ENCODE assay signal across 17 cellular contexts in genomic region chr12:62787023-62787422, GRCh38.
A peak's percentile ranks its signal among the peaks of the same experiment; 100 is the strongest.
DNase-seq lines count a peak whose midpoint lies in the region; ATAC-seq and TF ChIP-seq lines count a peak whose summit lies in the region.
"Had no signal": no experiment of that assay in that cellular context is flagged by ENCODE, and none has a peak within 500 bp of the region (broad histone marks: within the 10 kb centered on the region; RNA-seq: fewer than 3 reads in every experiment).

No MANE protein-coding gene starts in this region.

- TF ChIP-seq EP300 in Ishikawa (IDR thresholded peaks at IDR 0.05; ENCODE audit: borderline replicate concordance) = no peak

- H3K36me3 Mint-ChIP-seq in osteocyte (ENCODE audit: unreplicated experiment) = peaks cover 32% of the 10 kb centered on the region
- H3K36me3 Mint-ChIP-seq in activated CD4-positive, alpha-beta T cell treated with anti-CD3 and anti-CD28 coated beads, Interleukin-2, amount 10 ng/mL, durations not matched to agents 7 days and 5 days (ENCODE audit: low read depth) = no peaks in the 10 kb centered on the region
- H3K36me3 Mint-ChIP-seq: activated naive CD4-positive, alpha-beta T cell treated with anti-CD3 and anti-CD28 coated beads, Interleukin-2, amount 50 U/mL, for 24 hours; memory B cell had no signal

- DNase-seq in ELF-1 (ENCODE audit: low read depth, low spot score) (peak; percentile 58), dermis blood vessel endothelial cell (peak; percentile 17), osteocyte (ENCODE audit: extremely low spot score, unreplicated experiment) (no peak), sciatic nerve (ENCODE audit: low spot score) (no peak), mesenteric fat pad (ENCODE audit: low spot score) (no peak)
- DNase-seq in activated CD4-positive, alpha-beta T cell treated with anti-CD3 and anti-CD28 coated beads, Interleukin-2, amount 10 ng/mL, durations not matched to agents 7 days and 5 days = no peak
- DNase-seq: activated CD4-positive, alpha-beta T cell treated with anti-CD3 and anti-CD28 coated beads, Interleukin-2, amount 50 U/mL, for 4 hours; activated T-cell treated with anti-CD3 and anti-CD28 coated beads, Interleukin-2, amount 50 U/mL, for 24 hours; brain microvascular endothelial cell; dorsolateral prefrontal cortex; NCI-H1092 treated with DMSO at 0.1 percent for 48 hours; NCI-H2171; Peyer's patch had no signal

- peaks cover 27% of the 10 kb centered on the region for H3K4me1 Mint-ChIP-seq in osteocyte (ENCODE audit: unreplicated experiment)
- H3K4me1 Mint-ChIP-seq in activated CD4-positive, alpha-beta T cell treated with anti-CD3 and anti-CD28 coated beads, Interleukin-2, amount 10 ng/mL, durations not matched to agents 7 days and 5 days = peaks cover 16% of the 10 kb centered on the region
- H3K4me1 Mint-ChIP-seq: B cell, memory B cell had no signal

- POLR2A ChIA-PET in activated CD4-positive, alpha-beta T cell treated with anti-CD3 and anti-CD28 coated beads, Interleukin-2, amount 10 ng/mL, durations not matched to agents 7 days and 5 days (lab: Charles Lee) = no interaction called here

- no peak for ATAC-seq in sciatic nerve

- no peak for TF ChIP-seq RAD21 in Ishikawa (IDR thresholded peaks at IDR 0.05; ENCODE audit: low read depth)

- H3K27ac Mint-ChIP-seq in osteocyte (ENCODE audit: unreplicated experiment) = peak overlapping the region; percentile 85
- H3K27ac Mint-ChIP-seq in activated CD4-positive, alpha-beta T cell treated with anti-CD3 and anti-CD28 coated beads, Interleukin-2, amount 10 ng/mL, durations not matched to agents 7 days and 5 days = no peak overlapping the region
- H3K27ac Mint-ChIP-seq: activated naive CD4-positive, alpha-beta T cell treated with anti-CD3 and anti-CD28 coated beads, Interleukin-2, amount 50 U/mL, for 24 hours; activated T-cell treated with anti-CD3 and anti-CD28 coated beads, Interleukin-2, amount 50 U/mL, for 24 hours; B cell; memory B cell had no signal

- no peaks in the 10 kb centered on the region for H3K9me3 Mint-ChIP-seq in osteocyte (ENCODE audit: unreplicated experiment)
- no peaks in the 10 kb centered on the region for H3K9me3 Mint-ChIP-seq in activated CD4-positive, alpha-beta T cell treated with anti-CD3 and anti-CD28 coated beads, Interleukin-2, amount 10 ng/mL, durations not matched to agents 7 days and 5 days
- H3K9me3 Mint-ChIP-seq: activated naive CD4-positive, alpha-beta T cell treated with anti-CD3 and anti-CD28 coated beads, Interleukin-2, amount 50 U/mL, for 24 hours; activated T-cell treated with anti-CD3 and anti-CD28 coated beads, Interleukin-2, amount 50 U/mL, for 24 hours; memory B cell had no signal

- TF ChIP-seq CTCF in osteocyte (IDR thresholded peaks at IDR 0.05) = no peak

- H3K4me3 Mint-ChIP-seq in osteocyte (ENCODE audit: unreplicated experiment) = no peak overlapping the region
- no peak overlapping the region for H3K4me3 Mint-ChIP-seq in activated CD4-positive, alpha-beta T cell treated with anti-CD3 and anti-CD28 coated beads, Interleukin-2, amount 10 ng/mL, durations not matched to agents 7 days and 5 days
- H3K4me3 Mint-ChIP-seq: activated naive CD4-positive, alpha-beta T cell treated with anti-CD3 and anti-CD28 coated beads, Interleukin-2, amount 50 U/mL, for 24 hours; activated T-cell treated with anti-CD3 and anti-CD28 coated beads, Interleukin-2, amount 50 U/mL, for 24 hours; B cell; memory B cell had no signal

- CTCF ChIA-PET in activated CD4-positive, alpha-beta T cell treated with anti-CD3 and anti-CD28 coated beads, Interleukin-2, amount 10 ng/mL, durations not matched to agents 7 days and 5 days (lab: Charles Lee) = interaction anchor here (1.7 kb wide), 1 partner anchor 23 kb away, joined by 3 read pairs; no protein-coding TSS in a partner anchor

- intact Hi-C loops in sciatic nerve (cut with DNase I) = no loop called here

- no peaks in the 10 kb centered on the region for H3K27me3 Mint-ChIP-seq in osteocyte (ENCODE audit: unreplicated experiment)
- peaks cover 4% of the 10 kb centered on the region for H3K27me3 Mint-ChIP-seq in activated CD4-positive, alpha-beta T cell treated with anti-CD3 and anti-CD28 coated beads, Interleukin-2, amount 10 ng/mL, durations not matched to agents 7 days and 5 days
- H3K27me3 Mint-ChIP-seq: activated naive CD4-positive, alpha-beta T cell treated with anti-CD3 and anti-CD28 coated beads, Interleukin-2, amount 50 U/mL, for 24 hours; B cell had no signal

TF ChIP-seq in Ishikawa, 13 proteins besides CTCF, POLR2A, EP300 and RAD21:
- TF ChIP-seq TEAD4 (IDR thresholded peaks at IDR 0.05) = no peak
- peak; percentile 42; the same call in 1 of the 2 replicates for TF ChIP-seq USF1 (IDR thresholded peaks at IDR 0.05)

Comparison
In these comparisons a context has a peak if more than half of its experiments do, and no peak if none do; other contexts are left out.
1. DNase-seq: peak in ELF-1 (single experiment) and dermis blood vessel endothelial cell (single experiment); none in osteocyte (single experiment), sciatic nerve (single experiment), mesenteric fat pad (single experiment) and activated CD4-positive, alpha-beta T cell treated with anti-CD3 and anti-CD28 coated beads, Interleukin-2, amount 10 ng/mL, durations not matched to agents 7 days and 5 days (single experiment).